ENCODE assay signal across 19 cellular contexts in genomic region chr19:47018923-47019322, GRCh38. TPM values are rescaled to one million over a fixed set of nuclear protein-coding genes. Genes with fewer than 3 reads are reported as not detected.
DNase-seq lines count a peak whose midpoint lies in the region; ATAC-seq and TF ChIP-seq lines count a peak whose summit lies in the region.
"Had no signal": no experiment of that assay in that cellular context is flagged by ENCODE, and none has a peak within 500 bp of the region (broad histone marks: within the 10 kb centered on the region; RNA-seq: fewer than 3 reads in every experiment).

No MANE protein-coding gene starts in this region.

- peak overlapping the region; percentile 57 for H3K4me3 Mint-ChIP-seq in T-helper 17 cell
- peak overlapping the region; percentile 32 to 39 for H3K4me3 Mint-ChIP-seq in stimulated activated naive B cell treated with anti-CD40 and anti-IgM and Interleukin-4, amounts not matched to agents 10 μg/mL and 1 μg/mL and 100 μg/mL, for 72 hours

- no peak overlapping the region for H3K27ac Mint-ChIP-seq in T-helper 17 cell
- H3K27ac Mint-ChIP-seq in stimulated activated naive B cell treated with anti-CD40 and anti-IgM and Interleukin-4, amounts not matched to agents 10 μg/mL and 1 μg/mL and 100 μg/mL, for 72 hours: no peak overlapping the region

- no peak for TF ChIP-seq CTCF in RWPE1 (conservative IDR thresholded peaks at IDR 0.05; ENCODE audit: low read depth)

- POLR2A ChIA-PET in RWPE1 (lab: Yijun Ruan, JAX; ENCODE audit: low non-redundant PET): no interaction called here

- 54% methylated on average over 13 of the region's 13 CpGs for WGBS in right cardiac atrium

- H3K27ac ChIP-seq in right cardiac atrium (ENCODE audit: low read length): no peak overlapping the region
- no peak overlapping the region for H3K27ac ChIP-seq in RWPE1
- H3K27ac ChIP-seq: cardiac muscle cell, KMS-11, SJSA1 had no signal

- H3K36me3 ChIP-seq in iPS-15b (ENCODE audit: control insufficient read depth, insufficient read depth, low read length): no peaks in the 10 kb centered on the region
- H3K36me3 ChIP-seq: cardiac muscle cell, SJSA1 had no signal

- H3K4me1 ChIP-seq in right cardiac atrium (ENCODE audit: control insufficient read depth, insufficient read depth, low read length) (peaks cover 3% of the 10 kb centered on the region), iPS-15b (ENCODE audit: control insufficient read depth, insufficient read depth, low read length) (peaks cover 8% of the 10 kb centered on the region)

- peak; percentile 10 for ATAC-seq in Right ventricle myocardium inferior
- ATAC-seq in right cardiac atrium: no peak
- no peak for ATAC-seq in T-helper 17 cell
- ATAC-seq in stimulated activated naive B cell treated with anti-CD40 and anti-IgM and Interleukin-4, amounts not matched to agents 10 μg/mL and 1 μg/mL and 100 μg/mL, for 72 hours (replicated peaks): no peak
- ATAC-seq in HG03432 (IDR thresholded peaks at IDR 0.05; ENCODE audit: unreplicated experiment): no peak
- ATAC-seq in GM19455 (IDR thresholded peaks at IDR 0.05; ENCODE audit: unreplicated experiment): no peak
- ATAC-seq: GM12878 had no signal

- DNase-seq in Right ventricle myocardium inferior (ENCODE audit: missing footprints) (no peak), right cardiac atrium (no peak), T-helper 17 cell (no peak), RWPE1 (ENCODE audit: low spot score) (no peak)
- no peak for DNase-seq in stimulated activated naive B cell treated with anti-CD40 and anti-IgM and Interleukin-4, amounts not matched to agents 10 μg/mL and 1 μg/mL and 100 μg/mL, for 72 hours
- DNase-seq: activated CD4-positive, alpha-beta T cell treated with anti-CD3 and anti-CD28 coated beads for 48 hours; effector CD8-positive, alpha-beta T cell; kidney glomerular epithelial cell; NCI-H1105; NCI-H2107; T1000 had no signal

- no peak overlapping the region for H3K9ac ChIP-seq in iPS-15b (ENCODE audit: low read depth, low read length)
- H3K9ac ChIP-seq: KMS-11 had no signal

- no peaks in the 10 kb centered on the region for H3K9me3 Mint-ChIP-seq in stimulated activated naive B cell treated with anti-CD40 and anti-IgM and Interleukin-4, amounts not matched to agents 10 μg/mL and 1 μg/mL and 100 μg/mL, for 72 hours

- H3K27me3 ChIP-seq in right cardiac atrium (ENCODE audit: control insufficient read depth, insufficient read depth): no peaks in the 10 kb centered on the region
- peaks cover 46% of the 10 kb centered on the region for H3K27me3 ChIP-seq in iPS-15b (ENCODE audit: control insufficient read depth, insufficient read depth, low read length)

- peaks cover 31% of the 10 kb centered on the region for H3K27me3 Mint-ChIP-seq in T-helper 17 cell
- H3K27me3 Mint-ChIP-seq in stimulated activated naive B cell treated with anti-CD40 and anti-IgM and Interleukin-4, amounts not matched to agents 10 μg/mL and 1 μg/mL and 100 μg/mL, for 72 hours: peaks cover 39 to 52% of the 10 kb centered on the region in 2 donors

- intact Hi-C loops in Right ventricle myocardium inferior (cut with DNase I): no loop called here
- intact Hi-C loops in right cardiac atrium (cut with DNase I): no loop called here

- H3K9me3 ChIP-seq in right cardiac atrium (ENCODE audit: control insufficient read depth, low read length) (no peaks in the 10 kb centered on the region), T-helper 17 cell (ENCODE audit: control insufficient read depth, low read length, poor library complexity, severe bottlenecking) (no peaks in the 10 kb centered on the region), iPS-15b (ENCODE audit: control insufficient read depth, insufficient read depth, low read length) (no peaks in the 10 kb centered on the region)
- H3K9me3 ChIP-seq: SJSA1 had no signal

- H3K4me3 ChIP-seq in right cardiac atrium (ENCODE audit: low read length) (no peak overlapping the region), iPS-15b (ENCODE audit: low read depth, low read length) (peak overlapping the region; percentile 82)
- H3K4me3 ChIP-seq: GM12878 had no signal

- peaks cover 8% of the 10 kb centered on the region for H3K4me1 Mint-ChIP-seq in T-helper 17 cell
- H3K4me1 Mint-ChIP-seq in stimulated activated naive B cell treated with anti-CD40 and anti-IgM and Interleukin-4, amounts not matched to agents 10 μg/mL and 1 μg/mL and 100 μg/mL, for 72 hours: peaks cover 12 to 29% of the 10 kb centered on the region in 2 donors

- no peaks in the 10 kb centered on the region for H3K36me3 Mint-ChIP-seq in T-helper 17 cell (ENCODE audit: low read depth)
- no peaks in the 10 kb centered on the region for H3K36me3 Mint-ChIP-seq in stimulated activated naive B cell treated with anti-CD40 and anti-IgM and Interleukin-4, amounts not matched to agents 10 μg/mL and 1 μg/mL and 100 μg/mL, for 72 hours

- CTCF ChIA-PET in RWPE1 (lab: Yijun Ruan, JAX): interaction anchor here (2.0 kb wide), 1 partner anchor 17 kb away, joined by 8 read pairs; no protein-coding TSS in a partner anchor

RNA-seq across cellular contexts. Expression of gene NPAS1, which starts 0.7 kb away (rescaled TPM):
- total RNA-seq in Right ventricle myocardium inferior (not detected), right cardiac atrium (under 1 TPM; 0.24 to 0.77 (median 0.39) TPM), T-helper 17 cell (under 1 TPM; 0.47 to 0.76 TPM)
- 0.91 TPM for polyA plus RNA-seq in right cardiac atrium
- total RNA-seq: mesenteric fat pad, SJSA1 had no signal

RNA-seq across cellular contexts. Expression of gene TMEM160, which starts 29.5 kb away (rescaled TPM):
- total RNA-seq in Right ventricle myocardium inferior (27.7 TPM), right cardiac atrium (10 to 100 TPM; 33.9 to 40.9 (median 36.2) TPM), T-helper 17 cell (10 to 100 TPM; 22.2 to 26.1 TPM)
- 16.2 TPM for polyA plus RNA-seq in right cardiac atrium
